ENCODE assay signal across 1 cellular context in genomic region chr5:8457187-8458037, GRCh38.
TF ChIP-seq lines count a peak whose summit lies in the region.

No MANE protein-coding gene starts in this region.

TF ChIP-seq in K562, 482 proteins besides CTCF, POLR2A, EP300 and RAD21 (continued from another document and continues in another):
- TF ChIP-seq CHD7 (IDR thresholded peaks at IDR 0.05; ENCODE audit: low read depth, low read length) (no peak), NKRF (IDR thresholded peaks at IDR 0.05; ENCODE audit: borderline replicate concordance) (peak; percentile 14; the same call in 1 of the 2 replicates), L3MBTL2 (IDR thresholded peaks at IDR 0.05) (peak; percentile 100), MYNN (IDR thresholded peaks at IDR 0.05) (no peak), MYNN (CRISPR knock-in tag; IDR thresholded peaks at IDR 0.05) (no peak), IRF9 (tag; IDR thresholded peaks at IDR 0.05) (no peak), MBD2 (IDR thresholded peaks at IDR 0.05; ENCODE audit: borderline replicate concordance, low read depth) (peak; percentile 65; the same call in 1 of the 2 replicates), CHAMP1 (IDR thresholded peaks at IDR 0.05) (0 out of 2 replicates have a peak, but pooled peaks have one; percentile 53), ZNF133 (CRISPR knock-in tag; IDR thresholded peaks at IDR 0.05) (no peak), CBX5 (IDR thresholded peaks at IDR 0.05; ENCODE audit: borderline replicate concordance, low read depth) (0 out of 2 replicates have a peak, but pooled peaks have one; percentile 14), CREB3L1 (IDR thresholded peaks at IDR 0.05; ENCODE audit: borderline replicate concordance, low read depth) (peak; percentile 90), CBX3 (IDR thresholded peaks at IDR 0.05; ENCODE audit: borderline replicate concordance in 1 of 2, low read length in 2 of 2) (peak in 1 of 2 experiments; percentile 84; a peak in 1 of 3 replicates), ARID1B (IDR thresholded peaks at IDR 0.05) (peak; percentile 64), MNT (conservative IDR thresholded peaks at IDR 0.05) (peak; percentile 90 to 93), GTF2B (IDR thresholded peaks at IDR 0.05; ENCODE audit: extremely low read depth, insufficient read length) (no peak), JUND (IDR thresholded peaks at IDR 0.05; ENCODE audit: borderline replicate concordance, low read depth, low read length) (peak; percentile 85), JUND (tag; IDR thresholded peaks at IDR 0.05; ENCODE audit: borderline replicate concordance, low read depth, low read length) (peak; percentile 87; the same call in 1 of the 3 replicates), ATF1 (CRISPR knock-in tag; IDR thresholded peaks at IDR 0.05) (peak; percentile 62), ATF1 (tag; IDR thresholded peaks at IDR 0.05) (peak; percentile 72), EZH2 (IDR thresholded peaks at IDR 0.05; ENCODE audit: borderline replicate concordance, low read depth, low read length) (no peak), ZNF830 (CRISPR knock-in tag; IDR thresholded peaks at IDR 0.05) (no peak; the same call in 1 of the 2 replicates), TOE1 (IDR thresholded peaks at IDR 0.05; ENCODE audit: borderline replicate concordance) (peak; percentile 70), TOE1 (CRISPR knock-in tag; IDR thresholded peaks at IDR 0.05; ENCODE audit: borderline replicate concordance, low read depth) (no peak), RB1 (IDR thresholded peaks at IDR 0.05; ENCODE audit: low read depth) (no peak), SP1 (CRISPR knock-in tag; IDR thresholded peaks at IDR 0.05) (peak; percentile 71), ZFP1 (CRISPR knock-in tag; IDR thresholded peaks at IDR 0.05) (no peak), TARDBP (IDR thresholded peaks at IDR 0.05) (peak; percentile 74; the same call in 1 of the 2 replicates), MAFK (IDR thresholded peaks at IDR 0.05; ENCODE audit: low read length) (peak; percentile 93)
- TF ChIP-seq, protein P1, sequence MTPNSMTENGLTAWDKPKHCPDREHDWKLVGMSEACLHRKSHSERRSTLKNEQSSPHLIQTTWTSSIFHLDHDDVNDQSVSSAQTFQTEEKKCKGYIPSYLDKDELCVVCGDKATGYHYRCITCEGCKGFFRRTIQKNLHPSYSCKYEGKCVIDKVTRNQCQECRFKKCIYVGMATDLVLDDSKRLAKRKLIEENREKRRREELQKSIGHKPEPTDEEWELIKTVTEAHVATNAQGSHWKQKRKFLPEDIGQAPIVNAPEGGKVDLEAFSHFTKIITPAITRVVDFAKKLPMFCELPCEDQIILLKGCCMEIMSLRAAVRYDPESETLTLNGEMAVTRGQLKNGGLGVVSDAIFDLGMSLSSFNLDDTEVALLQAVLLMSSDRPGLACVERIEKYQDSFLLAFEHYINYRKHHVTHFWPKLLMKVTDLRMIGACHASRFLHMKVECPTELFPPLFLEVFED (CRISPR knock-in tag; conservative IDR thresholded peaks at IDR 0.05): no peak
- TF ChIP-seq, protein P2, sequence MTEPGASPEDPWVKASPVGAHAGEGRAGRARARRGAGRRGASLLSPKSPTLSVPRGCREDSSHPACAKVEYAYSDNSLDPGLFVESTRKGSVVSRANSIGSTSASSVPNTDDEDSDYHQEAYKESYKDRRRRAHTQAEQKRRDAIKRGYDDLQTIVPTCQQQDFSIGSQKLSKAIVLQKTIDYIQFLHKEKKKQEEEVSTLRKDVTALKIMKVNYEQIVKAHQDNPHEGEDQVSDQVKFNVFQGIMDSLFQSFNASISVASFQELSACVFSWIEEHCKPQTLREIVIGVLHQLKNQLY (CRISPR knock-in tag; conservative IDR thresholded peaks at IDR 0.05): 0 out of 4 replicates have a peak, but pooled peaks of 1 of the 2 experiments have one; percentile 23
